Comparison of ENCODE assay signal across 31 cellular contexts in the genomic region with DNA sequence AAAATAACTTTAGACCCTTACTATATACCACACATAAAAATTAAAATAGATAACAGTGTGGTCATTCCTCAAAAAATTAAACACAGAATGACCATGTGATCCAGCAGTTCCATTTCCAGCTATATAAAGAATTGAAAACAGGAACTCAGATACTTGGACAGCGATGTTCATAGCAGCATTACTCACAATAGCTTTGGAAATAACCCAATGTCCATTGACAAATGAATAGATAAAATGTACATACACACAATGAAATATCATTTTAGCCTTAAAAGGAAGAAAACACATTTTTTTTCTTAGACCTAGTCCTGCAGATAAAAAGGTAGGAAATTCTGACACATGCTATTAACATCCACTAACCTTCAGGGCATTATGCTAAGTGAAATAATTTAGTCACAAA. TPM values are rescaled to one million over a fixed set of nuclear protein-coding genes. Genes with fewer than 3 reads are reported as not detected.
"Had no signal": no experiment of that assay in that cellular context is flagged by ENCODE, and none has a peak within 500 bp of the region (broad histone marks: within the 10 kb centered on the region; RNA-seq: fewer than 3 reads in every experiment).

No MANE protein-coding gene starts in this region.

- H3K4me3 ChIP-seq: adrenal gland, body of pancreas, cardiac muscle cell, coronary artery, gastroesophageal sphincter, hepatocyte, pancreas, prostate gland, smooth muscle cell, stomach, thyroid gland, upper lobe of left lung, vagina had no signal

- DNase-seq: activated CD4-positive, alpha-beta memory T cell treated with anti-CD3 and anti-CD28 coated beads for 36 hours; activated CD4-positive, alpha-beta T cell treated with anti-CD3 and anti-CD28 coated beads for 4 hours; activated CD8-positive, alpha-beta memory T cell treated with anti-CD3 and anti-CD28 coated beads, Interleukin-2, amount 50 U/mL, for 48 hours; activated T-cell treated with anti-CD3 and anti-CD28 coated beads, Interleukin-2, amount 50 U/mL, for 24 hours; adrenal gland; aorta; body of pancreas; cerebellar nuclear complex; left cardiac atrium; midbrain; naive thymus-derived CD8-positive, alpha-beta T cell; nucleus accumbens; pancreas; stimulated activated CD4-positive, alpha-beta T cell treated with anti-CD3 and anti-CD28 coated beads, Interleukin-1b, Interleukin-23, amount 100 ng/mL, for 48 hours; stimulated activated CD4-positive, alpha-beta T cell treated with anti-CD3 and anti-CD28 coated beads, Interleukin-4, amount 100 ng/mL, for 4 hours; stimulated activated CD8-positive, alpha-beta memory T cell treated with anti-CD3 and anti-CD28 coated beads, Interleukin-4, amount 100 ng/mL, for 48 hours; stomach; SW 1271; T-helper 9 cell; thyroid gland; upper lobe of left lung had no signal

- ATAC-seq: body of pancreas; esophagus mucosa; gastroesophageal sphincter; left cardiac atrium; naive thymus-derived CD8-positive, alpha-beta T cell; pancreas; stimulated activated memory B cell treated with anti-CD40 and anti-IgM and Interleukin-4, amounts not matched to agents 10 μg/mL and 1 μg/mL and 100 μg/mL, for 72 hours had no signal

RNA-seq across cellular contexts. Expression of gene C15orf62, which starts 48.1 kb away (rescaled TPM):
- total RNA-seq: fibroblast of villous mesenchyme had no signal
